ENCODE assay signal across 16 cellular contexts in the genomic region with DNA sequence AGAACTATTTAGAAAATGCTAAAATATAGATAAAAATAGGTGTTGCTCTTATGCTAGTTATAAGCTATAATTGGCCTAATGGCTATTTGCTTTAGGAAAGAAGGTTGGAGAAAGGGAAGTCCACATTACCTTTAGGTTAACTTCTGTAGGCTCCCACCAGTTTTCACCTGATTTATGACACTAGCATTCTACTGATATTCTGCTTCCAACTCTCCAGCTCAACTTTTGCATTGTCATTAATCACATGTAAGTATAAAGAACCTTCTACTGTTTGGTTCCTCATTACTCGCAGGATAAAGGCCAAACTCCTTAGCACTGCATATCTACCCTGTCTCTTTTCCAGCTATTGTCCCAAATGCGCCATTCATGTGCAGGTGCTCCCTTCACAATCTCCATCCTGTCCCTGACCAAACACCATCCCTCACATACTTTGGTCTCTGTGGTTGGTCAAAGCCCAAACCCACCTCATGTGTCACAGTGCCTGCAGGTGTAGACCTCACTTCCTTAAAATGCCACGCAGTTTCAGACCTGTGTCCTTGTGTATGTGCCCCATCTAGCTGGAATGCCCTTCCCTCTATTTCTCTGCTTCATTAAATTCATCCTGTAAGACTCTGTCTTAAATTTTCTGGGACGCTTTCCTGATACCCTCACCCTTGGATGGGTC. TPM values are rescaled to one million over a fixed set of nuclear protein-coding genes. Genes with fewer than 3 reads are reported as not detected.
DNase-seq lines count a peak whose midpoint lies in the region; ATAC-seq and TF ChIP-seq lines count a peak whose summit lies in the region.
"Had no signal": no experiment of that assay in that cellular context is flagged by ENCODE, and none has a peak within 500 bp of the region (broad histone marks: within the 10 kb centered on the region; RNA-seq: fewer than 3 reads in every experiment).

No MANE protein-coding gene starts in this region.

- TF ChIP-seq CTCF in natural killer cell (IDR thresholded peaks at IDR 0.05) (no peak), HFFc6 (IDR thresholded peaks at IDR 0.05) (no peak)

- intact Hi-C loops in natural killer cell (cut with micrococcal nuclease), result loop anchor here (2.0 to 5.0 kb wide), 3 partner anchors 23 to 357 kb away; a partner anchor contains a TSS

- H3K9me3 Mint-ChIP-seq in T-helper 1 cell treated with Interleukin-12 subunit alpha and Interleukin-12 subunit beta and Interleukin-4 antibody, amounts not matched to agents 30 μg/mL and 1 μg/mL, for 36 hours, result no peaks in the 10 kb centered on the region
- no peaks in the 10 kb centered on the region for H3K9me3 Mint-ChIP-seq in activated T-helper 17 cell treated with anti-CD3 and anti-CD28 coated beads, Interleukin-2, amount 50 U/mL, for 72 hours
- no peaks in the 10 kb centered on the region for H3K9me3 Mint-ChIP-seq in natural killer cell
- no peaks in the 10 kb centered on the region for H3K9me3 Mint-ChIP-seq in HFFc6

- DNase-seq in T-helper 1 cell (no peak), KBM-7 (peak; percentile 34), natural killer cell (no peak), NCI-H2171 treated with DMSO at 0.1 percent for 48 hours (lab: John Stamatoyannopoulos, UW) (no peak), HFFc6 (no peak), DMS153 (lab: John Stamatoyannopoulos, UW) (no peak)
- DNase-seq: DMS79, gastrocnemius medialis, GOT3, left ventricle myocardium inferior, NCI-H1092, NCI-H526, retina, trophoblast cell had no signal

- peak overlapping the region; percentile 100 for H3K4me3 Mint-ChIP-seq in T-helper 1 cell treated with Interleukin-12 subunit alpha and Interleukin-12 subunit beta and Interleukin-4 antibody, amounts not matched to agents 30 μg/mL and 1 μg/mL, for 36 hours
- H3K4me3 Mint-ChIP-seq in activated T-helper 17 cell treated with anti-CD3 and anti-CD28 coated beads, Interleukin-2, amount 50 U/mL, for 72 hours, result peak overlapping the region; percentile 82
- H3K4me3 Mint-ChIP-seq in natural killer cell, result peak overlapping the region; percentile 100
- no peak overlapping the region for H3K4me3 Mint-ChIP-seq in HFFc6

- ATAC-seq in activated T-helper 17 cell treated with anti-CD3 and anti-CD28 coated beads, Interleukin-2, amount 50 U/mL, for 72 hours (replicated peaks), result no peak
- no peak for ATAC-seq in natural killer cell
- ATAC-seq: gastrocnemius medialis had no signal

- no peaks in the 10 kb centered on the region for H3K27me3 Mint-ChIP-seq in T-helper 1 cell treated with Interleukin-12 subunit alpha and Interleukin-12 subunit beta and Interleukin-4 antibody, amounts not matched to agents 30 μg/mL and 1 μg/mL, for 36 hours (ENCODE audit: low read depth)
- no peaks in the 10 kb centered on the region for H3K27me3 Mint-ChIP-seq in activated T-helper 17 cell treated with anti-CD3 and anti-CD28 coated beads, Interleukin-2, amount 50 U/mL, for 72 hours
- H3K27me3 Mint-ChIP-seq in natural killer cell (ENCODE audit: low read depth in 2 of 2), result no peaks in the 10 kb centered on the region
- no peaks in the 10 kb centered on the region; the same call in 1 of the 2 replicates for H3K27me3 Mint-ChIP-seq in HFFc6 (ENCODE audit: insufficient read depth)

- H3K4me1 Mint-ChIP-seq in T-helper 1 cell treated with Interleukin-12 subunit alpha and Interleukin-12 subunit beta and Interleukin-4 antibody, amounts not matched to agents 30 μg/mL and 1 μg/mL, for 36 hours (ENCODE audit: low read depth), result peaks cover 50% of the 10 kb centered on the region
- peaks cover 43% of the 10 kb centered on the region for H3K4me1 Mint-ChIP-seq in activated T-helper 17 cell treated with anti-CD3 and anti-CD28 coated beads, Interleukin-2, amount 50 U/mL, for 72 hours
- H3K4me1 Mint-ChIP-seq in natural killer cell (peaks cover 69 to 77% of the 10 kb centered on the region in 2 donors), HFFc6 (ENCODE audit: low read depth) (peaks cover 44% of the 10 kb centered on the region)

- H3K27ac Mint-ChIP-seq in T-helper 1 cell treated with Interleukin-12 subunit alpha and Interleukin-12 subunit beta and Interleukin-4 antibody, amounts not matched to agents 30 μg/mL and 1 μg/mL, for 36 hours, result peak overlapping the region; percentile 32
- peak overlapping the region; percentile 99 for H3K27ac Mint-ChIP-seq in activated T-helper 17 cell treated with anti-CD3 and anti-CD28 coated beads, Interleukin-2, amount 50 U/mL, for 72 hours
- H3K27ac Mint-ChIP-seq in natural killer cell (peak overlapping the region in 1 of 2 donors; percentile 47), HFFc6 (no peak overlapping the region)

- H3K36me3 Mint-ChIP-seq in T-helper 1 cell treated with Interleukin-12 subunit alpha and Interleukin-12 subunit beta and Interleukin-4 antibody, amounts not matched to agents 30 μg/mL and 1 μg/mL, for 36 hours (ENCODE audit: low read depth), result peaks cover 33% of the 10 kb centered on the region
- peaks cover 87% of the 10 kb centered on the region for H3K36me3 Mint-ChIP-seq in activated T-helper 17 cell treated with anti-CD3 and anti-CD28 coated beads, Interleukin-2, amount 50 U/mL, for 72 hours (ENCODE audit: low read depth)
- H3K36me3 Mint-ChIP-seq in natural killer cell, result no peaks in the 10 kb centered on the region
- H3K36me3 Mint-ChIP-seq in HFFc6 (ENCODE audit: low read depth), result no peaks in the 10 kb centered on the region

- in situ Hi-C loops in KBM-7 (cut with MboI; ENCODE audit: low pct_unique_long_range_greater_than_20kb, low sequenced_read_pairs), result no loop called here

RNA-seq across cellular contexts. Expression of a gene that starts 3.3 kb away (rescaled TPM):
- 100 to 1,000 TPM in 1 of 2 donors, 10 to 100 TPM in 1; 46.7 to 146 TPM for total RNA-seq in activated T-helper 17 cell treated with anti-CD3 and anti-CD28 coated beads, Interleukin-2, amount 50 U/mL, for 72 hours
- total RNA-seq in natural killer cell, result 10 to 100 TPM; 76.6 to 82.3 (median 80.9) TPM
- total RNA-seq in HFFc6 (2021; fragmentation: NEBNext Ultra II Directional; extraction: Animal tissue kit (Norgen Biotek cat#: 25700)), result 10 to 100 TPM in 2 of 6 experiments, 1 to 10 TPM in 4; 9.1 to 10.7 (median 9.7) TPM

Comparison
In these comparisons a context has a peak if more than half of its experiments do, and no peak if none do; other contexts are left out.
1. RNA of a gene that starts 3.3 kb away (total RNA-seq): 46.7 to 146 TPM in activated T-helper 17 cell treated with anti-CD3 and anti-CD28 coated beads, Interleukin-2, amount 50 U/mL, for 72 hours and 76.6 to 82.3 TPM in natural killer cell; 9.1 to 10.7 TPM in HFFc6; every median in the first group is over 4 times any median in the second.